Comparison of ENCODE assay signal across 14 cellular contexts in genomic region chr16:78291642-78292041, GRCh38.
"Had no signal": no experiment of that assay in that cellular context is flagged by ENCODE, and none has a peak within 500 bp of the region (broad histone marks: within the 10 kb centered on the region; RNA-seq: fewer than 3 reads in every experiment).

No MANE protein-coding gene starts in this region.

- H3K27me3 ChIP-seq: cardiac muscle cell, hepatocyte, upper lobe of right lung had no signal

- H3K9me3 Mint-ChIP-seq: activated CD4-positive, alpha-beta memory T cell treated with anti-CD3 and anti-CD28 coated beads for 36 hours; natural killer cell treated with Interleukin-12 subunit alpha and Interleukin-12 subunit beta and Interleukin-15 and Interleukin-18, amount 100 ng/mL, for 72 hours had no signal

- H2AFZ ChIP-seq: hepatocyte had no signal

- H3K36me3 ChIP-seq: cardiac muscle cell, upper lobe of right lung had no signal

- DNase-seq: activated CD4-positive, alpha-beta memory T cell treated with anti-CD3 and anti-CD28 coated beads for 36 hours; activated CD8-positive, alpha-beta memory T cell treated with anti-CD3 and anti-CD28 coated beads, Interleukin-2, amount 50 U/mL, for 4 hours; activated T-cell treated with anti-CD3 and anti-CD28 coated beads, Interleukin-2, amount 50 U/mL, for 72 hours; cortex of kidney; effector memory CD4-positive, alpha-beta T cell; T-cell; T1000; upper lobe of right lung had no signal

- H3K27ac ChIP-seq: cardiac muscle cell, epithelial cell of prostate, SK-N-MC, upper lobe of right lung had no signal

- H3K9me3 ChIP-seq: upper lobe of right lung had no signal

- H3K27ac Mint-ChIP-seq: activated CD4-positive, alpha-beta memory T cell treated with anti-CD3 and anti-CD28 coated beads for 36 hours; activated T-cell treated with anti-CD3 and anti-CD28 coated beads, Interleukin-2, amount 50 U/mL, for 72 hours; natural killer cell treated with Interleukin-12 subunit alpha and Interleukin-12 subunit beta and Interleukin-15 and Interleukin-18, amount 100 ng/mL, for 72 hours; T-cell had no signal

- H3K4me3 ChIP-seq: cardiac muscle cell, hepatocyte, lung, SK-N-MC, upper lobe of right lung had no signal

- ATAC-seq: activated T-cell treated with anti-CD3 and anti-CD28 coated beads, Interleukin-2, amount 50 U/mL, for 72 hours; natural killer cell treated with Interleukin-12 subunit alpha and Interleukin-12 subunit beta and Interleukin-15 and Interleukin-18, amount 100 ng/mL, for 72 hours; T-cell; upper lobe of right lung had no signal

- H3K36me3 Mint-ChIP-seq: activated CD4-positive, alpha-beta memory T cell treated with anti-CD3 and anti-CD28 coated beads for 36 hours; natural killer cell treated with Interleukin-12 subunit alpha and Interleukin-12 subunit beta and Interleukin-15 and Interleukin-18, amount 100 ng/mL, for 72 hours had no signal

- H3K79me2 ChIP-seq: hepatocyte had no signal

- H3K4me1 Mint-ChIP-seq: T-cell had no signal

- H3K4me3 Mint-ChIP-seq: activated CD4-positive, alpha-beta memory T cell treated with anti-CD3 and anti-CD28 coated beads for 36 hours; activated T-cell treated with anti-CD3 and anti-CD28 coated beads, Interleukin-2, amount 50 U/mL, for 72 hours; natural killer cell treated with Interleukin-12 subunit alpha and Interleukin-12 subunit beta and Interleukin-15 and Interleukin-18, amount 100 ng/mL, for 72 hours; T-cell had no signal

- H3K4me2 ChIP-seq: hepatocyte had no signal

- H3K27me3 Mint-ChIP-seq: activated CD4-positive, alpha-beta memory T cell treated with anti-CD3 and anti-CD28 coated beads for 36 hours; T-cell had no signal
